In the genomic region with DNA sequence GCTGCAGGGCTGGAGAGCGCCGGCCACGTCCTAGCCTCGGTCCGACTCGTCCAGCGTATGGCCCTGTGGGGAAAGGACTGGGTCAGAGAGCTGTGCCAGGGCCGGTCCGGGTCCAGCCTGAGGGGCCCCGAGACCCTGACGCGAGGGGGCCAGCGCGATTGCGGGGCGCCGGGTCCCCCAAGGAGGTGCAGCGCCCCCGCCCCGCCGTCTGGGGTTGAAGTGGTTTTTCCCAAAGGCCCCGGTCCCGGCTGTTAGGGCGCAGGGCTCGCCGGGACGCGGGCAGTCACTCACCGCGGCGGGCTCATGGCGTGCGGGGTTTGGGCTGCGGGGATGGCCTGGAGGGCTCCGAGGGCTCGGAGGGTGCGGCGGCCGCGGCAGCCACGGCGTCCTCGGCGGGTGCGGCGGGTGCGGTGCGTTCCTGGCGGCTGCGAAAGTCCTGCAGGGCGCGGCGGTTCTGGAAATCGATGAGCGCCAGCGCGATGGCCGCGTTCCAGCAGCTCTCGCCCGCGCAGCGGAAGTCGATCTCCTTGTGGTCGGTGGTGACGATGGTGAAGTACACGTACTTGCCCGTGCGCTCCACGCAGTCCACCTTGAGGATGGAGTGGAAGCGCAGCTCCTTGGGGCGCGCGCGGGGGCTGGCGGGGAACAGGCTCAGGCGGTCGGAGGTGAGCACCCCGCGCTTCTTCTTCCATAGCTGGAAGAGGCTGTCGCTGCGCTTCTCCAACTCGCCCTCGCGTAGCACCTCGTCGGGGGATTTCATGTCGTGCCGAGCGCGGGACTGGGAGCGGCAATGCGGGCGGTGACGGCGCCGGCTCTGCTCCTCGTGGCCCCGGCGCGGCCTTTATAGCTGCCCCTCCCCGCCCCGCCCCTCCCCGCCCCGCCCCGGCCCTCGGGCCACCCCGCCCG, we compare ENCODE assay signal across 1 cellular context.
A peak's percentile ranks its signal among the peaks of the same experiment; 100 is the strongest.
TF ChIP-seq lines count a peak whose summit lies in the region.

A gene with protein sequence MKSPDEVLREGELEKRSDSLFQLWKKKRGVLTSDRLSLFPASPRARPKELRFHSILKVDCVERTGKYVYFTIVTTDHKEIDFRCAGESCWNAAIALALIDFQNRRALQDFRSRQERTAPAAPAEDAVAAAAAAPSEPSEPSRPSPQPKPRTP (minus strand): TSS at position 816 of the 906 bp plus-strand sequence. CDS start 56 bp downstream, at position 760.

TF ChIP-seq in HepG2, 621 proteins besides CTCF, POLR2A, EP300 and RAD21 (continued from another document):
- TF ChIP-seq, protein P1, sequence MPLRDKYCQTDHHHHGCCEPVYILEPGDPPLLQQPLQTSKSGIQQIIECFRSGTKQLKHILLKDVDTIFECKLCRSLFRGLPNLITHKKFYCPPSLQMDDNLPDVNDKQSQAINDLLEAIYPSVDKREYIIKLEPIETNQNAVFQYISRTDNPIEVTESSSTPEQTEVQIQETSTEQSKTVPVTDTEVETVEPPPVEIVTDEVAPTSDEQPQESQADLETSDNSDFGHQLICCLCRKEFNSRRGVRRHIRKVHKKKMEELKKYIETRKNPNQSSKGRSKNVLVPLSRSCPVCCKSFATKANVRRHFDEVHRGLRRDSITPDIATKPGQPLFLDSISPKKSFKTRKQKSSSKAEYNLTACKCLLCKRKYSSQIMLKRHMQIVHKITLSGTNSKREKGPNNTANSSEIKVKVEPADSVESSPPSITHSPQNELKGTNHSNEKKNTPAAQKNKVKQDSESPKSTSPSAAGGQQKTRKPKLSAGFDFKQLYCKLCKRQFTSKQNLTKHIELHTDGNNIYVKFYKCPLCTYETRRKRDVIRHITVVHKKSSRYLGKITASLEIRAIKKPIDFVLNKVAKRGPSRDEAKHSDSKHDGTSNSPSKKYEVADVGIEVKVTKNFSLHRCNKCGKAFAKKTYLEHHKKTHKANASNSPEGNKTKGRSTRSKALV (CRISPR knock-in tag; IDR thresholded peaks at IDR 0.05) = peak; percentile 85; the same call in 1 of the 2 replicates
- TF ChIP-seq, protein P2, sequence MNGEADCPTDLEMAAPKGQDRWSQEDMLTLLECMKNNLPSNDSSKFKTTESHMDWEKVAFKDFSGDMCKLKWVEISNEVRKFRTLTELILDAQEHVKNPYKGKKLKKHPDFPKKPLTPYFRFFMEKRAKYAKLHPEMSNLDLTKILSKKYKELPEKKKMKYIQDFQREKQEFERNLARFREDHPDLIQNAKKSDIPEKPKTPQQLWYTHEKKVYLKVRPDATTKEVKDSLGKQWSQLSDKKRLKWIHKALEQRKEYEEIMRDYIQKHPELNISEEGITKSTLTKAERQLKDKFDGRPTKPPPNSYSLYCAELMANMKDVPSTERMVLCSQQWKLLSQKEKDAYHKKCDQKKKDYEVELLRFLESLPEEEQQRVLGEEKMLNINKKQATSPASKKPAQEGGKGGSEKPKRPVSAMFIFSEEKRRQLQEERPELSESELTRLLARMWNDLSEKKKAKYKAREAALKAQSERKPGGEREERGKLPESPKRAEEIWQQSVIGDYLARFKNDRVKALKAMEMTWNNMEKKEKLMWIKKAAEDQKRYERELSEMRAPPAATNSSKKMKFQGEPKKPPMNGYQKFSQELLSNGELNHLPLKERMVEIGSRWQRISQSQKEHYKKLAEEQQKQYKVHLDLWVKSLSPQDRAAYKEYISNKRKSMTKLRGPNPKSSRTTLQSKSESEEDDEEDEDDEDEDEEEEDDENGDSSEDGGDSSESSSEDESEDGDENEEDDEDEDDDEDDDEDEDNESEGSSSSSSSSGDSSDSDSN (CRISPR knock-in tag; IDR thresholded peaks at IDR 0.05) = peak; percentile 56; the same call in 1 of the 2 replicates
- TF ChIP-seq, protein P3, sequence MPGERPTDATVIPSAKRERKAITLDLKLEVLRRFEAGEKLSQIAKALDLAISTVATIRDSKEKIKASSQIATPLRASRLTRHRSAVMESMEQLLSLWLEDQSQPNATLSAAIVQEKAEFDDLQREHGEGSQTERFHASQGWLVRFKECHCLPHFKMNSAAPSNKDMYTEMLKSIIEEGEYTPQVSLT (CRISPR knock-in tag; IDR thresholded peaks at IDR 0.05; ENCODE audit: borderline replicate concordance, low read depth) = no peak
- TF ChIP-seq, protein P4, sequence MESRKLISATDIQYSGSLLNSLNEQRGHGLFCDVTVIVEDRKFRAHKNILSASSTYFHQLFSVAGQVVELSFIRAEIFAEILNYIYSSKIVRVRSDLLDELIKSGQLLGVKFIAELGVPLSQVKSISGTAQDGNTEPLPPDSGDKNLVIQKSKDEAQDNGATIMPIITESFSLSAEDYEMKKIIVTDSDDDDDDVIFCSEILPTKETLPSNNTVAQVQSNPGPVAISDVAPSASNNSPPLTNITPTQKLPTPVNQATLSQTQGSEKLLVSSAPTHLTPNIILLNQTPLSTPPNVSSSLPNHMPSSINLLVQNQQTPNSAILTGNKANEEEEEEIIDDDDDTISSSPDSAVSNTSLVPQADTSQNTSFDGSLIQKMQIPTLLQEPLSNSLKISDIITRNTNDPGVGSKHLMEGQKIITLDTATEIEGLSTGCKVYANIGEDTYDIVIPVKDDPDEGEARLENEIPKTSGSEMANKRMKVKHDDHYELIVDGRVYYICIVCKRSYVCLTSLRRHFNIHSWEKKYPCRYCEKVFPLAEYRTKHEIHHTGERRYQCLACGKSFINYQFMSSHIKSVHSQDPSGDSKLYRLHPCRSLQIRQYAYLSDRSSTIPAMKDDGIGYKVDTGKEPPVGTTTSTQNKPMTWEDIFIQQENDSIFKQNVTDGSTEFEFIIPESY (CRISPR knock-in tag; IDR thresholded peaks at IDR 0.05) = peak; percentile 13; the same call in 1 of the 2 replicates
- TF ChIP-seq ONECUT2 (CRISPR knock-in tag; IDR thresholded peaks at IDR 0.05) = 0 out of 2 replicates have a peak, but pooled peaks have one; percentile 36
- peak; percentile 51; the same call in 1 of the 2 replicates for TF ChIP-seq RBFOX2 (IDR thresholded peaks at IDR 0.05; ENCODE audit: low read depth, low read length)
- TF ChIP-seq ZNF430 (CRISPR knock-in tag; IDR thresholded peaks at IDR 0.05) = no peak
- TF ChIP-seq, protein P5, sequence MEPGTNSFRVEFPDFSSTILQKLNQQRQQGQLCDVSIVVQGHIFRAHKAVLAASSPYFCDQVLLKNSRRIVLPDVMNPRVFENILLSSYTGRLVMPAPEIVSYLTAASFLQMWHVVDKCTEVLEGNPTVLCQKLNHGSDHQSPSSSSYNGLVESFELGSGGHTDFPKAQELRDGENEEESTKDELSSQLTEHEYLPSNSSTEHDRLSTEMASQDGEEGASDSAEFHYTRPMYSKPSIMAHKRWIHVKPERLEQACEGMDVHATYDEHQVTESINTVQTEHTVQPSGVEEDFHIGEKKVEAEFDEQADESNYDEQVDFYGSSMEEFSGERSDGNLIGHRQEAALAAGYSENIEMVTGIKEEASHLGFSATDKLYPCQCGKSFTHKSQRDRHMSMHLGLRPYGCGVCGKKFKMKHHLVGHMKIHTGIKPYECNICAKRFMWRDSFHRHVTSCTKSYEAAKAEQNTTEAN (CRISPR knock-in tag; conservative IDR thresholded peaks at IDR 0.05) = no peak
- peak; percentile 78 for TF ChIP-seq GABPB1 (CRISPR knock-in tag; IDR thresholded peaks at IDR 0.05)
- peak; percentile 47; the same call in 1 of the 2 replicates for TF ChIP-seq HOXA3 (CRISPR knock-in tag; IDR thresholded peaks at IDR 0.05)
- TF ChIP-seq SRSF4 (IDR thresholded peaks at IDR 0.05; ENCODE audit: low read depth, low read length, poor library complexity, severe bottlenecking) = no peak
- no peak for TF ChIP-seq ZNF251 (CRISPR knock-in tag; IDR thresholded peaks at IDR 0.05)
- TF ChIP-seq ZBTB42 (CRISPR knock-in tag; IDR thresholded peaks at IDR 0.05) = no peak
- TF ChIP-seq, protein P6, sequence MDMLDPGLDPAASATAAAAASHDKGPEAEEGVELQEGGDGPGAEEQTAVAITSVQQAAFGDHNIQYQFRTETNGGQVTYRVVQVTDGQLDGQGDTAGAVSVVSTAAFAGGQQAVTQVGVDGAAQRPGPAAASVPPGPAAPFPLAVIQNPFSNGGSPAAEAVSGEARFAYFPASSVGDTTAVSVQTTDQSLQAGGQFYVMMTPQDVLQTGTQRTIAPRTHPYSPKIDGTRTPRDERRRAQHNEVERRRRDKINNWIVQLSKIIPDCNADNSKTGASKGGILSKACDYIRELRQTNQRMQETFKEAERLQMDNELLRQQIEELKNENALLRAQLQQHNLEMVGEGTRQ (IDR thresholded peaks at IDR 0.05; ENCODE audit: low read depth, low read length) = no peak
- TF ChIP-seq, protein P6 (CRISPR knock-in tag; IDR thresholded peaks at IDR 0.05; ENCODE audit: borderline replicate concordance) = no peak
- TF ChIP-seq, protein P7, sequence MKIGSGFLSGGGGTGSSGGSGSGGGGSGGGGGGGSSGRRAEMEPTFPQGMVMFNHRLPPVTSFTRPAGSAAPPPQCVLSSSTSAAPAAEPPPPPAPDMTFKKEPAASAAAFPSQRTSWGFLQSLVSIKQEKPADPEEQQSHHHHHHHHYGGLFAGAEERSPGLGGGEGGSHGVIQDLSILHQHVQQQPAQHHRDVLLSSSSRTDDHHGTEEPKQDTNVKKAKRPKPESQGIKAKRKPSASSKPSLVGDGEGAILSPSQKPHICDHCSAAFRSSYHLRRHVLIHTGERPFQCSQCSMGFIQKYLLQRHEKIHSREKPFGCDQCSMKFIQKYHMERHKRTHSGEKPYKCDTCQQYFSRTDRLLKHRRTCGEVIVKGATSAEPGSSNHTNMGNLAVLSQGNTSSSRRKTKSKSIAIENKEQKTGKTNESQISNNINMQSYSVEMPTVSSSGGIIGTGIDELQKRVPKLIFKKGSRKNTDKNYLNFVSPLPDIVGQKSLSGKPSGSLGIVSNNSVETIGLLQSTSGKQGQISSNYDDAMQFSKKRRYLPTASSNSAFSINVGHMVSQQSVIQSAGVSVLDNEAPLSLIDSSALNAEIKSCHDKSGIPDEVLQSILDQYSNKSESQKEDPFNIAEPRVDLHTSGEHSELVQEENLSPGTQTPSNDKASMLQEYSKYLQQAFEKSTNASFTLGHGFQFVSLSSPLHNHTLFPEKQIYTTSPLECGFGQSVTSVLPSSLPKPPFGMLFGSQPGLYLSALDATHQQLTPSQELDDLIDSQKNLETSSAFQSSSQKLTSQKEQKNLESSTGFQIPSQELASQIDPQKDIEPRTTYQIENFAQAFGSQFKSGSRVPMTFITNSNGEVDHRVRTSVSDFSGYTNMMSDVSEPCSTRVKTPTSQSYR (CRISPR knock-in tag; IDR thresholded peaks at IDR 0.05; ENCODE audit: borderline replicate concordance) = no peak
- TF ChIP-seq ZNF777 (CRISPR knock-in tag; IDR thresholded peaks at IDR 0.05) = peak; percentile 19
- TF ChIP-seq, protein P8, sequence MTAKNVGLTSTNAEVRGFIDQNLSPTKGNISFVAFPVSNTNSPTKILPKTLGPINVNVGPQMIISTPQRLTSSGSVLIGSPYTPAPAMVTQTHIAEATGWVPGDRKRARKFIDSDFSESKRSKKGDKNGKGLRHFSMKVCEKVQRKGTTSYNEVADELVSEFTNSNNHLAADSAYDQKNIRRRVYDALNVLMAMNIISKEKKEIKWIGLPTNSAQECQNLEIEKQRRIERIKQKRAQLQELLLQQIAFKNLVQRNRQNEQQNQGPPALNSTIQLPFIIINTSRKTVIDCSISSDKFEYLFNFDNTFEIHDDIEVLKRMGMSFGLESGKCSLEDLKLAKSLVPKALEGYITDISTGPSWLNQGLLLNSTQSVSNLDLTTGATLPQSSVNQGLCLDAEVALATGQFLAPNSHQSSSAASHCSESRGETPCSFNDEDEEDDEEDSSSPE (CRISPR knock-in tag; IDR thresholded peaks at IDR 0.05) = no peak
- TF ChIP-seq SMAD9 (CRISPR knock-in tag; IDR thresholded peaks at IDR 0.05) = 0 out of 2 replicates have a peak, but pooled peaks have one; percentile 21
- no peak for TF ChIP-seq ARNT2 (CRISPR knock-in tag; IDR thresholded peaks at IDR 0.05; ENCODE audit: low read depth)
TF ChIP-seq in HepG2: peak in this region for 15.
